10 cellular contexts compared by ENCODE assay signal in genomic region chr4:38503689-38504395, GRCh38.
A peak's percentile ranks its signal among the peaks of the same experiment; 100 is the strongest.
DNase-seq lines count a peak whose midpoint lies in the region; ATAC-seq and TF ChIP-seq lines count a peak whose summit lies in the region.
"Had no signal": no experiment of that assay in that cellular context is flagged by ENCODE, and none has a peak within 500 bp of the region (broad histone marks: within the 10 kb centered on the region; RNA-seq: fewer than 3 reads in every experiment).

No MANE protein-coding gene starts in this region.

- no peaks in the 10 kb centered on the region for H3K27me3 Mint-ChIP-seq in effector memory CD8-positive, alpha-beta T cell

- no peaks in the 10 kb centered on the region for H3K4me1 ChIP-seq in adrenal gland (replicated peaks in 1 of 2)

- peak overlapping the region in 1 of 2 donors; percentile 68 for H3K27ac Mint-ChIP-seq in effector memory CD8-positive, alpha-beta T cell

- H3K36me3 ChIP-seq in adrenal gland (replicated peaks in 1 of 2), result no peaks in the 10 kb centered on the region

- TF ChIP-seq CTCF in adrenal gland (IDR thresholded peaks at IDR 0.05), result no peak

- ATAC-seq in GM18520 (IDR thresholded peaks at IDR 0.05; ENCODE audit: unreplicated experiment), result peak; percentile 73
- peak; percentile 91 for ATAC-seq in GM21390 (IDR thresholded peaks at IDR 0.05; ENCODE audit: unreplicated experiment)
- ATAC-seq in HG03066 (IDR thresholded peaks at IDR 0.05; ENCODE audit: low read depth, unreplicated experiment), result peak; percentile 89
- peak; percentile 29 for ATAC-seq in effector memory CD8-positive, alpha-beta T cell (replicated peaks)
- no peak for ATAC-seq in esophagus mucosa
- ATAC-seq: left ventricle myocardium superior had no signal

- no peaks in the 10 kb centered on the region for H3K9me3 Mint-ChIP-seq in effector memory CD8-positive, alpha-beta T cell

- H3K36me3 Mint-ChIP-seq in effector memory CD8-positive, alpha-beta T cell (ENCODE audit: insufficient read depth), result peaks cover 3% of the 10 kb centered on the region

- H3K27me3 ChIP-seq in adrenal gland, result no peaks in the 10 kb centered on the region

- no peak for DNase-seq in effector memory CD8-positive, alpha-beta T cell
- DNase-seq in adrenal gland (no peak), C1 segment of cervical spinal cord (lab: John Stamatoyannopoulos, UW) (no peak), 8988T (no peak)
- DNase-seq: EL, left ventricle myocardium superior had no signal

- intact Hi-C loops in adrenal gland (cut with DNase I), result no loop called here

- H3K27ac ChIP-seq in adrenal gland, result no peak overlapping the region

- H3K9me3 ChIP-seq in adrenal gland (replicated peaks in 1 of 3), result no peaks in the 10 kb centered on the region

- peaks cover 30 to 46% of the 10 kb centered on the region in 2 donors for H3K4me1 Mint-ChIP-seq in effector memory CD8-positive, alpha-beta T cell (ENCODE audit: low read depth in 2 of 2)

- TF ChIP-seq POLR2A in adrenal gland (IDR thresholded peaks at IDR 0.05), result no peak

- H3K4me3 ChIP-seq in adrenal gland, result no peak overlapping the region

- H3K4me3 Mint-ChIP-seq in effector memory CD8-positive, alpha-beta T cell, result peak overlapping the region; percentile 59 to 71

- 74 to 80% (median 77%) methylated on average over 6 of the region's 6 CpGs for WGBS in adrenal gland, 4 donors
